Comparison of ENCODE assay signal across 8 cellular contexts in genomic region chr2:73927344-73927743, GRCh38. TPM values are rescaled to one million over a fixed set of nuclear protein-coding genes. Genes with fewer than 3 reads are reported as not detected.
A peak's percentile ranks its signal among the peaks of the same experiment; 100 is the strongest.
DNase-seq lines count a peak whose midpoint lies in the region; ATAC-seq and TF ChIP-seq lines count a peak whose summit lies in the region.

No MANE protein-coding gene starts in this region.

- POLR2A ChIA-PET in A673 (lab: Charles Lee; ENCODE audit: low non-redundant PET), result interaction anchor here (0.5 kb wide), 1 partner anchor 11 kb away, joined by 3 read pairs; no protein-coding TSS in a partner anchor

- H3K36me3 ChIP-seq in A673 (ENCODE audit: insufficient read depth, low read length, poor library complexity, severe bottlenecking) (no peaks in the 10 kb centered on the region), KMS-11 (ENCODE audit: insufficient read depth) (no peaks in the 10 kb centered on the region), muscle layer of duodenum (ENCODE audit: control insufficient read depth in 1 of 2, insufficient read depth in 2 of 2, low read length in 2 of 2) (peaks cover 0 to 2% of the 10 kb centered on the region in 2 donors)

- TF ChIP-seq CTCF in A673 (conservative IDR thresholded peaks at IDR 0.05; ENCODE audit: low read depth, low read length) (no peak), KMS-11 (conservative IDR thresholded peaks at IDR 0.05; ENCODE audit: low read depth, low read length) (no peak), choroid plexus epithelial cell (conservative IDR thresholded peaks at IDR 0.05; ENCODE audit: low read depth, low read length) (no peak)

- peak overlapping the region; percentile 71 for H2AFZ ChIP-seq in KMS-11 (ENCODE audit: low read depth)

- ATAC-seq in HG02798 (IDR thresholded peaks at IDR 0.05; ENCODE audit: poor library complexity, unreplicated experiment), result no peak

- no peaks in the 10 kb centered on the region for H3K27me3 ChIP-seq in A673 (replicated peaks; ENCODE audit: insufficient read depth, low read depth, low read length, poor library complexity)
- H3K27me3 ChIP-seq in KMS-11 (ENCODE audit: insufficient read depth, low read depth), result no peaks in the 10 kb centered on the region
- H3K27me3 ChIP-seq in muscle layer of duodenum (ENCODE audit: low read depth, low read length), result no peaks in the 10 kb centered on the region

- H3K4me3 ChIP-seq in A673 (ENCODE audit: low read depth, low read length, poor library complexity, severe bottlenecking) (peak overlapping the region; percentile 80), KMS-11 (IDR thresholded peaks at IDR 0.05; ENCODE audit: insufficient read depth, low read depth, low read length) (peak overlapping the region; percentile 93), choroid plexus epithelial cell (ENCODE audit: low read depth, low read length) (peak overlapping the region; percentile 92), muscle layer of duodenum (ENCODE audit: low read depth in 1 of 2, low read length in 2 of 2) (peak overlapping the region; percentile 84)

- TSS peak; percentile 74 for BruUV-seq in A673 (replicated peaks; lab: Mats Ljungman, UMichigan)

- peaks cover 52% of the 10 kb centered on the region for H3K79me2 ChIP-seq in KMS-11 (ENCODE audit: insufficient read depth, low read depth)

- H3K4me1 ChIP-seq in A673 (ENCODE audit: insufficient read depth, low read length, poor library complexity, severe bottlenecking), result peaks cover 12% of the 10 kb centered on the region
- H3K4me1 ChIP-seq in KMS-11 (ENCODE audit: low read depth, poor library complexity, severe bottlenecking), result peaks cover 26% of the 10 kb centered on the region
- H3K4me1 ChIP-seq in muscle layer of duodenum (ENCODE audit: control insufficient read depth in 1 of 2, insufficient read depth in 2 of 2, low read length in 2 of 2), result peaks cover 7 to 30% of the 10 kb centered on the region in 2 donors

- no peaks in the 10 kb centered on the region; the same call in 1 of the 2 replicates for H4K20me1 ChIP-seq in KMS-11 (ENCODE audit: insufficient read depth)

- peak overlapping the region; percentile 96 for H3K27ac ChIP-seq in A673 (ENCODE audit: low read depth, low read length, poor library complexity, severe bottlenecking)
- H3K27ac ChIP-seq in KMS-11, result peak overlapping the region; percentile 76
- H3K27ac ChIP-seq in muscle layer of duodenum (ENCODE audit: low read length), result peak overlapping the region; percentile 99

- H3K4me2 ChIP-seq in KMS-11, result peak overlapping the region; percentile 91

- no peak for DNase-seq in A673 (ENCODE audit: low spot score)
- no peak for DNase-seq in choroid plexus epithelial cell (ENCODE audit: low read depth)
- no peak for DNase-seq in DMS 273 (lab: John Stamatoyannopoulos, UW; ENCODE audit: unreplicated experiment)
- DNase-seq in middle frontal gyrus (ENCODE audit: extremely low spot score, low spot score), result no peak
- no peak for DNase-seq in NCI-H1436 (lab: John Stamatoyannopoulos, UW)

- peak overlapping the region; percentile 91 for H3K9ac ChIP-seq in KMS-11

- CTCF ChIA-PET in A673 (lab: Charles Lee), result no interaction called here

- H3K9me3 ChIP-seq in A673 (ENCODE audit: low read depth, low read length, poor library complexity, severe bottlenecking), result no peaks in the 10 kb centered on the region
- H3K9me3 ChIP-seq in muscle layer of duodenum (ENCODE audit: control insufficient read depth in 1 of 2, low read length in 2 of 2), result no peaks in the 10 kb centered on the region

- intact Hi-C loops in A673 (cut with micrococcal nuclease; ENCODE audit: unreplicated experiment), result loop anchor here (5.0 kb wide), 2 partner anchors 55 to 195 kb away; partner anchors contain the start of gene TET3

RNA-seq across cellular contexts. Expression of gene DGUOK, which starts 0.7 kb away (rescaled TPM):
- 106 and 107 TPM in 2 replicates for total RNA-seq in A673 (2021)

RNA-seq across cellular contexts. Expression of gene ACTG2, which starts 34.5 kb away (rescaled TPM):
- total RNA-seq in A673 (2021), result 0.59 and 2.7 TPM in 2 replicates

RNA-seq across cellular contexts. Expression of gene TET3, which starts 57.4 kb away (rescaled TPM):
- 26.3 and 28.7 TPM in 2 replicates for total RNA-seq in A673 (2021)
